Comparison of ENCODE assay signal across 14 cellular contexts in the genomic region with DNA sequence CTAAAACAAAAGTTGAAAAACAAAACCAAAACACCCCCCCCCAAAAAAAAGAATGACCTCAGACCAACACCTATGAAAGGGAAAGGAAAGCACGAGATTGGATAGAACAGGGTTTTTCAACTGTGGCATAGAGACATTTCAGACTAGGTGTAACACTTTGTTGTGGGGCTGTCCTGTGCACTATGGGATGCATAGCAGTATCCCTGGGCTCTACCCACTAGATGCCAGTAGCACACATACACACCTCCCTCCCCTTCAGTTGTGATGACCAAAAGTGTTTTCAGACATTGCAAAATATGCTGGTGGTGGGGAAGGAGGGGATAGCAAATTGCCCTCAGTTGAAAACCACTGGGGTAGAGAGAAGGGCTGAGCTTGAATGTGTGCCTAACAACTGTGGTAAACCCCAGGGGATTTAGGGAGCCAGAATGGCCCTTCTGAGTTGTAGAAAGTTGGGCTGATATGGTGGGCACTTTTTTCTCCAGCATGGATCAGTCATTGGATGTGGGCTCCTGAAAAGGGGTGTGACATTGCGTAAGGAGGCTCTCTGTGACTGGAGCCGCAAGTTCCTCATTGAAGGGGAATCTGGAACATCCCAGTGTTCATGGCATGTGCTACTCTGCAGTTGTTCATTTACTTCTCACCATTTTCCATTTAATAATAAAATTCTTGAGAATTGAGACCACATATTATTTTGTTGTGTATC.
"Had no signal": no experiment of that assay in that cellular context is flagged by ENCODE, and none has a peak within 500 bp of the region (broad histone marks: within the 10 kb centered on the region; RNA-seq: fewer than 3 reads in every experiment).

No MANE protein-coding gene starts in this region.

- H3K36me3 ChIP-seq: adrenal gland, cardiac muscle cell, spleen, stomach, upper lobe of left lung had no signal

- H3K4me1 Mint-ChIP-seq: endodermal cell, immature natural killer cell, nephron had no signal

- H3K4me1 ChIP-seq: adrenal gland, psoas muscle, spleen, stomach, testis, upper lobe of left lung had no signal

- H3K27ac Mint-ChIP-seq: activated CD4-positive, alpha-beta memory T cell treated with anti-CD3 and anti-CD28 coated beads, Interleukin-2, amount 10 ng/mL, durations not matched to agents 7 days and 5 days; activated naive CD4-positive, alpha-beta T cell treated with anti-CD3 and anti-CD28 coated beads, Interleukin-2, amount 50 U/mL, for 24 hours; endodermal cell; immature natural killer cell; nephron had no signal

- H3K36me3 Mint-ChIP-seq: activated naive CD4-positive, alpha-beta T cell treated with anti-CD3 and anti-CD28 coated beads, Interleukin-2, amount 50 U/mL, for 24 hours; immature natural killer cell had no signal

- H3K27me3 ChIP-seq: cardiac muscle cell, testis, upper lobe of left lung had no signal

- H3K27ac ChIP-seq: adrenal gland, cardiac muscle cell, dorsolateral prefrontal cortex, psoas muscle, spleen, stomach, testis, upper lobe of left lung had no signal

- H3K9me3 Mint-ChIP-seq: activated CD4-positive, alpha-beta memory T cell treated with anti-CD3 and anti-CD28 coated beads, Interleukin-2, amount 10 ng/mL, durations not matched to agents 7 days and 5 days; activated naive CD4-positive, alpha-beta T cell treated with anti-CD3 and anti-CD28 coated beads, Interleukin-2, amount 50 U/mL, for 24 hours; activated T-cell treated with anti-CD3 and anti-CD28 coated beads, Interleukin-2, amount 50 U/mL, for 4 hours had no signal

- H3K4me3 ChIP-seq: adrenal gland, cardiac muscle cell, dorsolateral prefrontal cortex, psoas muscle, spleen, stomach, testis, upper lobe of left lung had no signal

- H3K4me3 Mint-ChIP-seq: activated CD4-positive, alpha-beta memory T cell treated with anti-CD3 and anti-CD28 coated beads, Interleukin-2, amount 10 ng/mL, durations not matched to agents 7 days and 5 days; activated naive CD4-positive, alpha-beta T cell treated with anti-CD3 and anti-CD28 coated beads, Interleukin-2, amount 50 U/mL, for 24 hours; activated T-cell treated with anti-CD3 and anti-CD28 coated beads, Interleukin-2, amount 50 U/mL, for 4 hours; endodermal cell; immature natural killer cell; nephron had no signal

- H3K9me3 ChIP-seq: adrenal gland, psoas muscle, spleen, stomach, testis, upper lobe of left lung had no signal

- DNase-seq: psoas muscle, spleen had no signal
